9 cellular contexts compared by ENCODE assay signal in genomic region chr4:16794816-16795445, GRCh38.
DNase-seq lines count a peak whose midpoint lies in the region; ATAC-seq and TF ChIP-seq lines count a peak whose summit lies in the region.
"Had no signal": no experiment of that assay in that cellular context is flagged by ENCODE, and none has a peak within 500 bp of the region (broad histone marks: within the 10 kb centered on the region; RNA-seq: fewer than 3 reads in every experiment).

No MANE protein-coding gene starts in this region.

- no peaks in the 10 kb centered on the region for H3K27me3 ChIP-seq in ovary

- H3K4me1 Mint-ChIP-seq in WTC11, result peaks cover 61% of the 10 kb centered on the region
- H3K4me1 Mint-ChIP-seq: CD4-positive, CD25-positive, alpha-beta regulatory T cell had no signal

- no peaks in the 10 kb centered on the region for H3K9me3 ChIP-seq in ovary

- H3K4me3 ChIP-seq in fibroblast of the aortic adventitia (ENCODE audit: low read depth, low read length) (no peak overlapping the region), ovary (no peak overlapping the region)

- intact Hi-C loops in ovary (cut with DNase I), result no loop called here

- H3K27ac Mint-ChIP-seq in WTC11, result peak overlapping the region; percentile 75
- H3K27ac Mint-ChIP-seq: CD4-positive, CD25-positive, alpha-beta regulatory T cell had no signal

- TF ChIP-seq EP300 in ovary (IDR thresholded peaks at IDR 0.05), result no peak

- CTCF ChIA-PET in WTC11 (lab: Charles Lee), result interaction anchor here (0.6 to 2.8 kb wide), 12 partner anchors 12 to 186 kb away, joined by 3 to 13 read pairs (median 4); no protein-coding TSS in a partner anchor

- DNase-seq in NCI-H2081 (lab: John Stamatoyannopoulos, UW) (peak; percentile 21 to 47), NCI-H2081 treated with DMSO at 0.1 percent for 48 hours (lab: John Stamatoyannopoulos, UW) (no peak), HuH-7 (ENCODE audit: low spot score) (peak; percentile 59), WTC11 (ENCODE audit: low spot score) (peak; percentile 84), fibroblast of the aortic adventitia (ENCODE audit: low read depth) (peak; percentile 70), ovary (peak in 4 of 5 donors; percentile 15 to 59 (median 42))

- H3K27me3 Mint-ChIP-seq in WTC11 (ENCODE audit: low read depth), result no peaks in the 10 kb centered on the region
- H3K27me3 Mint-ChIP-seq: CD4-positive, CD25-positive, alpha-beta regulatory T cell had no signal

- H3K9me3 Mint-ChIP-seq in WTC11, result no peaks in the 10 kb centered on the region

- H3K36me3 ChIP-seq in ovary, result no peaks in the 10 kb centered on the region

- TF ChIP-seq POLR2A in ovary (IDR thresholded peaks at IDR 0.05), result no peak

- POLR2A ChIA-PET in WTC11 (lab: Charles Lee), result no interaction called here

- ATAC-seq in WTC11, result peak; percentile 81
- no peak for ATAC-seq in HG03135 (IDR thresholded peaks at IDR 0.05; ENCODE audit: unreplicated experiment)
- ATAC-seq in GM21723 (IDR thresholded peaks at IDR 0.05; ENCODE audit: unreplicated experiment), result no peak

- no peaks in the 10 kb centered on the region for H3K4me1 ChIP-seq in ovary (ENCODE audit: insufficient read depth)

- TF ChIP-seq CTCF in WTC11 (IDR thresholded peaks at IDR 0.05), result peak; percentile 90
- TF ChIP-seq CTCF in fibroblast of the aortic adventitia (IDR thresholded peaks at IDR 0.05; ENCODE audit: insufficient read depth, low read length), result peak; percentile 86
- TF ChIP-seq CTCF in ovary (IDR thresholded peaks at IDR 0.05), result peak in 1 of 3 donors; percentile 25

- no peak overlapping the region for H3K27ac ChIP-seq in ovary

- peaks cover 12% of the 10 kb centered on the region for H3K36me3 Mint-ChIP-seq in WTC11
- H3K36me3 Mint-ChIP-seq: CD4-positive, CD25-positive, alpha-beta regulatory T cell had no signal

- no peak overlapping the region for H3K4me3 Mint-ChIP-seq in WTC11
- H3K4me3 Mint-ChIP-seq: CD4-positive, CD25-positive, alpha-beta regulatory T cell had no signal

- 40 to 43% (median 43%) methylated on average over 9 of the region's 9 CpGs for WGBS in ovary, 3 donors

TF ChIP-seq in WTC11, 78 proteins besides CTCF, POLR2A, EP300 and RAD21 (continues in another document):
- no peak for TF ChIP-seq ZBTB21 (CRISPR knock-in tag; IDR thresholded peaks at IDR 0.05; ENCODE audit: borderline replicate concordance)
- no peak for TF ChIP-seq EMX1 (CRISPR knock-in tag; IDR thresholded peaks at IDR 0.05)
- no peak for TF ChIP-seq ZNF317 (CRISPR knock-in tag; IDR thresholded peaks at IDR 0.05; ENCODE audit: borderline replicate concordance, low read depth)
- TF ChIP-seq E2F5 (CRISPR knock-in tag; IDR thresholded peaks at IDR 0.05), result no peak
- no peak for TF ChIP-seq ELF4 (CRISPR knock-in tag; IDR thresholded peaks at IDR 0.05; ENCODE audit: low read depth)
- TF ChIP-seq ZNF121 (CRISPR knock-in tag; IDR thresholded peaks at IDR 0.05), result peak; percentile 89
- TF ChIP-seq TEAD1 (CRISPR knock-in tag; IDR thresholded peaks at IDR 0.05), result no peak
- TF ChIP-seq NR3C1 (CRISPR knock-in tag; conservative IDR thresholded peaks at IDR 0.05; ENCODE audit: low read depth), result no peak
- no peak for TF ChIP-seq ZNF425 (CRISPR knock-in tag; conservative IDR thresholded peaks at IDR 0.05)
- TF ChIP-seq SMAD3 (CRISPR knock-in tag; IDR thresholded peaks at IDR 0.05; ENCODE audit: borderline replicate concordance), result no peak
- TF ChIP-seq OVOL2 (CRISPR knock-in tag; IDR thresholded peaks at IDR 0.05; ENCODE audit: borderline replicate concordance), result no peak
- TF ChIP-seq ERG (CRISPR knock-in tag; IDR thresholded peaks at IDR 0.05), result no peak
- TF ChIP-seq ETV6 (CRISPR knock-in tag; IDR thresholded peaks at IDR 0.05), result peak; percentile 18; the same call in 1 of the 2 replicates
- TF ChIP-seq ZBTB43 (CRISPR knock-in tag; IDR thresholded peaks at IDR 0.05), result no peak
- no peak for TF ChIP-seq FOXP4 (CRISPR knock-in tag; IDR thresholded peaks at IDR 0.05)
- no peak for TF ChIP-seq ZNF219 (CRISPR knock-in tag; IDR thresholded peaks at IDR 0.05; ENCODE audit: borderline replicate concordance)
- TF ChIP-seq GTF2I (CRISPR knock-in tag; conservative IDR thresholded peaks at IDR 0.05), result no peak
- TF ChIP-seq STAT6 (CRISPR knock-in tag; conservative IDR thresholded peaks at IDR 0.05; ENCODE audit: low read depth), result no peak
